Comparison of ENCODE assay signal across 23 cellular contexts in genomic region chr5:73028991-73029540, GRCh38.
DNase-seq lines count a peak whose midpoint lies in the region; TF ChIP-seq lines count a peak whose summit lies in the region.
"Had no signal": no experiment of that assay in that cellular context is flagged by ENCODE, and none has a peak within 500 bp of the region (broad histone marks: within the 10 kb centered on the region; RNA-seq: fewer than 3 reads in every experiment).

No MANE protein-coding gene starts in this region.

- H3K4me3 Mint-ChIP-seq in type B pancreatic cell (no peak overlapping the region), CD14-positive monocyte (no peak overlapping the region)
- H3K4me3 Mint-ChIP-seq: CD4-positive, CD25-positive, alpha-beta regulatory T cell; neural progenitor cell had no signal

- H3K27me3 Mint-ChIP-seq in type B pancreatic cell (no peaks in the 10 kb centered on the region), CD14-positive monocyte (ENCODE audit: low read depth in 3 of 3) (no peaks in the 10 kb centered on the region)
- H3K27me3 Mint-ChIP-seq: CD4-positive, CD25-positive, alpha-beta regulatory T cell had no signal

- intact Hi-C loops in CD14-positive monocyte (cut with micrococcal nuclease), result no loop called here

- TF ChIP-seq CTCF in fibroblast of pulmonary artery (IDR thresholded peaks at IDR 0.05; ENCODE audit: low read length, missing control alignments), result no peak
- TF ChIP-seq CTCF in type B pancreatic cell (conservative IDR thresholded peaks at IDR 0.05), result no peak
- TF ChIP-seq CTCF in CD14-positive monocyte (IDR thresholded peaks at IDR 0.05), result no peak

- H3K9me3 Mint-ChIP-seq in type B pancreatic cell (no peaks in the 10 kb centered on the region), CD14-positive monocyte (no peaks in the 10 kb centered on the region)
- H3K9me3 Mint-ChIP-seq: CD4-positive, CD25-positive, alpha-beta regulatory T cell; neural progenitor cell had no signal

- H3K36me3 Mint-ChIP-seq in type B pancreatic cell (peaks cover 18% of the 10 kb centered on the region), CD14-positive monocyte (peaks cover 11 to 23% of the 10 kb centered on the region in 2 donors)
- H3K36me3 Mint-ChIP-seq: CD4-positive, CD25-positive, alpha-beta regulatory T cell had no signal

- DNase-seq in HCEC 1CT, result peak; percentile 15
- peak; percentile 56 for DNase-seq in amniotic epithelial cell (ENCODE audit: low read depth)
- peak; percentile 35 for DNase-seq in fibroblast of pulmonary artery (ENCODE audit: low read depth)
- no peak for DNase-seq in type B pancreatic cell (ENCODE audit: extremely low spot score, unreplicated experiment)
- no peak for DNase-seq in NCI-H2196 (lab: John Stamatoyannopoulos, UW; ENCODE audit: unreplicated experiment)
- no peak for DNase-seq in COLO668 (lab: John Stamatoyannopoulos, UW; ENCODE audit: unreplicated experiment)
- DNase-seq in activated T-cell treated with anti-CD3 and anti-CD28 coated beads, Interleukin-2, amount 50 U/mL, for 48 hours, result no peak
- no peak for DNase-seq in CD14-positive monocyte (ENCODE audit: low spot score)
- DNase-seq: activated CD8-positive, alpha-beta memory T cell treated with anti-CD3 and anti-CD28 coated beads for 24 hours; activated gamma-delta T cell; CD4-positive, CD25-positive, alpha-beta regulatory T cell; effector CD8-positive, alpha-beta T cell; left lung; mesenchymal stem cell; MG63; NCI-H2081 treated with DMSO at 0.1 percent for 48 hours; NCI-H446; NCI-H82; stimulated activated naive CD8-positive, alpha-beta T cell treated with anti-CD3 and anti-CD28 coated beads, Interleukin-15, Interleukin-2, amounts not matched to agents 100 U/mL and 50 U/mL, for 24 hours; T-helper 2 cell had no signal

- no peak overlapping the region for H3K4me3 ChIP-seq in fibroblast of pulmonary artery (replicated peaks; ENCODE audit: low read depth, low read length)
- H3K4me3 ChIP-seq: left lung, MG63, neural progenitor cell, SK-N-MC, thoracic aorta had no signal

- H3K27ac Mint-ChIP-seq in type B pancreatic cell (peak overlapping the region; percentile 52), CD14-positive monocyte (no peak overlapping the region)
- H3K27ac Mint-ChIP-seq: CD4-positive, CD25-positive, alpha-beta regulatory T cell had no signal

- H3K4me1 Mint-ChIP-seq in type B pancreatic cell (ENCODE audit: unreplicated experiment) (peaks cover 14% of the 10 kb centered on the region), CD14-positive monocyte (no peaks in the 10 kb centered on the region)
- H3K4me1 Mint-ChIP-seq: CD4-positive, CD25-positive, alpha-beta regulatory T cell had no signal

Comparison
In these comparisons a context has a peak if more than half of its experiments do, and no peak if none do; other contexts are left out.
1. DNase-seq: peak in HCEC 1CT (single experiment), amniotic epithelial cell (single experiment) and fibroblast of pulmonary artery (single experiment); none in type B pancreatic cell (single experiment), NCI-H2196 (single experiment), COLO668 (single experiment), activated T-cell treated with anti-CD3 and anti-CD28 coated beads, Interleukin-2, amount 50 U/mL, for 48 hours (0 of 2) and CD14-positive monocyte (single experiment).